In the genomic region with DNA sequence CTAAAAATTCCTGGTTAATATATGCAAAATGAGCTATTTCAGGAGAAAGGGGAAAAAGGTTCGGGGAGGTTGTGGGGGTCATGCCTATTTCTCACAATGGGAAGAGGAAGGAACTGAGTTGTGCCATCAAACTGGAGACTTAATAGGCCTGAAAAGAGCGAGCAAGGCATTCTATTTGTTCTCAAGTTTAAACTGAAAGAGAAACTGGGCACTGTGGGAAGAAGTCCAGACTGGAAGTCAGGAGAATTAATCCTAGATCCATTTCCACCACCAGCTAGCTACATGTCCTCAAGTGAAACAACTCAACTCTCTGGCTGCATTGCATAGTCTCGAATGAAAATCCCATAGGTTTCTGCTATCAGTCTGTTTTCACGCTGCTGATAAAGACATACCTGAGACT, we compare ENCODE assay signal across 2 cellular contexts.
TF ChIP-seq lines count a peak whose summit lies in the region.

No MANE protein-coding gene starts in this region.

TF ChIP-seq in liver, 16 proteins besides CTCF, POLR2A, EP300 and RAD21 (continued from another document):
- no peak for TF ChIP-seq NR2F2 (IDR thresholded peaks at IDR 0.05)
- no peak for TF ChIP-seq GABPA (IDR thresholded peaks at IDR 0.05 in 1 of 2, conservative IDR thresholded peaks at IDR 0.05 in 1 of 2)
- TF ChIP-seq, protein P1, sequence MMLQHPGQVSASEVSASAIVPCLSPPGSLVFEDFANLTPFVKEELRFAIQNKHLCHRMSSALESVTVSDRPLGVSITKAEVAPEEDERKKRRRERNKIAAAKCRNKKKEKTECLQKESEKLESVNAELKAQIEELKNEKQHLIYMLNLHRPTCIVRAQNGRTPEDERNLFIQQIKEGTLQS (IDR thresholded peaks at IDR 0.05): no peak

TF ChIP-seq in HepG2, 621 proteins besides CTCF, POLR2A, EP300 and RAD21 (continued from another document):
- TF ChIP-seq ZEB1 (IDR thresholded peaks at IDR 0.05; ENCODE audit: insufficient replicate concordance, low read depth) (no peak), ZNF484 (CRISPR knock-in tag; IDR thresholded peaks at IDR 0.05; ENCODE audit: borderline replicate concordance, low read depth) (no peak), MIER2 (CRISPR knock-in tag; IDR thresholded peaks at IDR 0.05) (no peak)
TF ChIP-seq in HepG2: peak in this region for 0.
